1 cellular context compared by ENCODE assay signal in genomic region chr2:238441262-238442114, GRCh38.
TF ChIP-seq lines count a peak whose summit lies in the region.

No MANE protein-coding gene starts in this region.

TF ChIP-seq in HepG2, 621 proteins besides CTCF, POLR2A, EP300 and RAD21 (continued from another document and continues in another):
- TF ChIP-seq LRRFIP1 (CRISPR knock-in tag; conservative IDR thresholded peaks at IDR 0.05) (no peak), KAT2B (IDR thresholded peaks at IDR 0.05; ENCODE audit: borderline replicate concordance, low read depth, low read length) (no peak), ZBTB20 (CRISPR knock-in tag; IDR thresholded peaks at IDR 0.05; ENCODE audit: borderline replicate concordance, low read depth) (peak; percentile 80; the same call in 1 of the 2 replicates), CCDC6 (CRISPR knock-in tag; IDR thresholded peaks at IDR 0.05) (peak; percentile 44; the same call in 1 of the 2 replicates), BRD4 (CRISPR knock-in tag; IDR thresholded peaks at IDR 0.05) (peak; percentile 86; the same call in 1 of the 2 replicates), ZNF740 (CRISPR knock-in tag; IDR thresholded peaks at IDR 0.05) (0 out of 2 replicates have a peak, but pooled peaks have one; percentile 9), CEBPZ (IDR thresholded peaks at IDR 0.05; ENCODE audit: low read length) (no peak), ZNF687 (CRISPR knock-in tag; IDR thresholded peaks at IDR 0.05) (peak; percentile 83), ZNF430 (CRISPR knock-in tag; IDR thresholded peaks at IDR 0.05) (peak; percentile 9; the same call in 1 of the 2 replicates), GABPA (IDR thresholded peaks at IDR 0.05; ENCODE audit: low read depth, low read length) (no peak), GABPA (CRISPR knock-in tag; IDR thresholded peaks at IDR 0.05; ENCODE audit: low read depth) (peak; percentile 66), MED1 (CRISPR knock-in tag; IDR thresholded peaks at IDR 0.05) (peak; percentile 89), ZNF83 (CRISPR knock-in tag; IDR thresholded peaks at IDR 0.05; ENCODE audit: borderline replicate concordance) (peak; percentile 79; the same call in 1 of the 2 replicates), RFX5 (IDR thresholded peaks at IDR 0.05; ENCODE audit: low read depth, low read length) (no peak), MEIS1 (CRISPR knock-in tag; IDR thresholded peaks at IDR 0.05; ENCODE audit: borderline replicate concordance) (peak; percentile 55; the same call in 1 of the 2 replicates), PAXIP1 (CRISPR knock-in tag; conservative IDR thresholded peaks at IDR 0.05) (peak; percentile 97), CEBPG (CRISPR knock-in tag; IDR thresholded peaks at IDR 0.05) (peak; percentile 58), ZSCAN9 (CRISPR knock-in tag; IDR thresholded peaks at IDR 0.05; ENCODE audit: borderline replicate concordance) (peak; percentile 63; the same call in 1 of the 2 replicates), ZNF414 (CRISPR knock-in tag; IDR thresholded peaks at IDR 0.05) (peak; percentile 63; the same call in 1 of the 2 replicates), MIXL1 (CRISPR knock-in tag; IDR thresholded peaks at IDR 0.05) (peak; percentile 58; the same call in 1 of the 2 replicates), ZNF567 (CRISPR knock-in tag; IDR thresholded peaks at IDR 0.05; ENCODE audit: borderline replicate concordance) (peak; percentile 97; the same call in 1 of the 2 replicates), ARNTL (CRISPR knock-in tag; IDR thresholded peaks at IDR 0.05) (peak; percentile 92), ZBED4 (CRISPR knock-in tag; IDR thresholded peaks at IDR 0.05; ENCODE audit: borderline replicate concordance) (peak; percentile 65; the same call in 1 of the 2 replicates), FOXJ3 (CRISPR knock-in tag; IDR thresholded peaks at IDR 0.05; ENCODE audit: borderline replicate concordance) (peak; percentile 78; the same call in 1 of the 2 replicates), ZNF550 (CRISPR knock-in tag; IDR thresholded peaks at IDR 0.05; ENCODE audit: borderline replicate concordance) (peak; percentile 80; the same call in 1 of the 2 replicates), PREB (CRISPR knock-in tag; IDR thresholded peaks at IDR 0.05) (no peak), CBX1 (IDR thresholded peaks at IDR 0.05; ENCODE audit: low read depth) (peak; percentile 73), IRF2 (CRISPR knock-in tag; IDR thresholded peaks at IDR 0.05) (peak; percentile 91), CAMTA2 (CRISPR knock-in tag; IDR thresholded peaks at IDR 0.05; ENCODE audit: borderline replicate concordance) (no peak)
